In the genomic region with DNA sequence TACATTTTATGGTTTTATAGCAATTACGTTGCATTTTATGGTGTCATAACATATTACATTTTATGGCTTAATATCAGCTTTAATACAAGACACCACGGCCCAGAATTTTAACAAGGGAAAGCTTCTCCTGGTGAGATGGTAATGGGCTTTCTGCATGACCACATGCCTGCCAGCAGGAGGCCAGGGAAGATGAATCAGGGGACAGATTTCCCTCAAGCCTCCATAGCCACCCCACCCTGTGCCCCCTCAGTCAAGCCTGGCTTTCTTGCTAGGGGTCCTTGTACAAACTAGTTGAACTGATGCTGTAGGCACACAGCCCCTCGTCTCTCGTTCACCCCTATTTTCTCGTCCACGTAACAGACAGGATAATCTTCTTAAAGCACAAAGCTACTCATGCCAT, we compare ENCODE assay signal across 15 cellular contexts. TPM values are rescaled to one million over a fixed set of nuclear protein-coding genes. Genes with fewer than 3 reads are reported as not detected.
DNase-seq lines count a peak whose midpoint lies in the region; ATAC-seq and TF ChIP-seq lines count a peak whose summit lies in the region.
"Had no signal": no experiment of that assay in that cellular context is flagged by ENCODE, and none has a peak within 500 bp of the region (broad histone marks: within the 10 kb centered on the region; RNA-seq: fewer than 3 reads in every experiment).

No MANE protein-coding gene starts in this region.

- intact Hi-C loops in Right ventricle myocardium superior (cut with DNase I) = no loop called here
- intact Hi-C loops in right cardiac atrium (cut with DNase I) = no loop called here

- H3K9me3 ChIP-seq in right cardiac atrium (ENCODE audit: control insufficient read depth, low read length) = no peaks in the 10 kb centered on the region
- H3K9me3 ChIP-seq in smooth muscle cell (replicated peaks; ENCODE audit: low read depth) = no peaks in the 10 kb centered on the region
- H3K9me3 ChIP-seq: adrenal gland, SJCRH30 had no signal

- no peak overlapping the region for H3K27ac ChIP-seq in right cardiac atrium (ENCODE audit: low read length)
- no peak overlapping the region for H3K27ac ChIP-seq in smooth muscle cell (ENCODE audit: low read depth)
- H3K27ac ChIP-seq: adrenal gland, SJCRH30 had no signal

- H4K20me1 ChIP-seq in smooth muscle cell (ENCODE audit: low read depth) = no peaks in the 10 kb centered on the region

- H3K9ac ChIP-seq in smooth muscle cell (ENCODE audit: low read depth) = no peak overlapping the region

- H3K4me3 ChIP-seq in right cardiac atrium (ENCODE audit: low read length) (no peak overlapping the region), fibroblast of mammary gland (ENCODE audit: control insufficient read depth, low read depth, low read length) (no peak overlapping the region), smooth muscle cell (no peak overlapping the region)
- H3K4me3 ChIP-seq: adrenal gland, SJCRH30 had no signal

- H3K79me2 ChIP-seq in smooth muscle cell (ENCODE audit: low read depth) = no peaks in the 10 kb centered on the region

- peak; percentile 42 for ATAC-seq in Right ventricle myocardium superior (ENCODE audit: poor library complexity)
- no peak for ATAC-seq in right cardiac atrium
- no peak for ATAC-seq in HG03280 (IDR thresholded peaks at IDR 0.05; ENCODE audit: unreplicated experiment)
- no peak for ATAC-seq in GM19035 (IDR thresholded peaks at IDR 0.05; ENCODE audit: unreplicated experiment)

- WGBS in right cardiac atrium = 60% methylated on average over 6 of the region's 6 CpGs
- WGBS in smooth muscle cell (ENCODE audit: low lambda C conversion rate) = 70% methylated on average over 6 of the region's 6 CpGs

- TF ChIP-seq CTCF in fibroblast of mammary gland (conservative IDR thresholded peaks at IDR 0.05; ENCODE audit: control insufficient read depth, insufficient read depth, low read depth, low read length) = peak; percentile 9
- peak; percentile 40 for TF ChIP-seq CTCF in smooth muscle cell (IDR thresholded peaks at IDR 0.05; ENCODE audit: borderline replicate concordance, insufficient read depth, poor library complexity, severe bottlenecking)

- no peak overlapping the region for H3K4me2 ChIP-seq in smooth muscle cell

- H3K27me3 ChIP-seq in right cardiac atrium (ENCODE audit: control insufficient read depth, insufficient read depth) (no peaks in the 10 kb centered on the region), smooth muscle cell (ENCODE audit: low read depth) (no peaks in the 10 kb centered on the region)
- H3K27me3 ChIP-seq: adrenal gland, SJCRH30 had no signal

- peaks cover 3% of the 10 kb centered on the region for H3K4me1 ChIP-seq in right cardiac atrium (ENCODE audit: control insufficient read depth, insufficient read depth, low read length)
- H3K4me1 ChIP-seq in smooth muscle cell (ENCODE audit: low read depth) = no peaks in the 10 kb centered on the region
- H3K4me1 ChIP-seq: adrenal gland, SJCRH30 had no signal

- no peaks in the 10 kb centered on the region for H3K36me3 ChIP-seq in smooth muscle cell (ENCODE audit: low read depth)
- H3K36me3 ChIP-seq: adrenal gland, SJCRH30 had no signal

- H3F3A ChIP-seq in smooth muscle cell (ENCODE audit: low read depth) = no peaks in the 10 kb centered on the region

- no peak for DNase-seq in Right ventricle myocardium superior
- DNase-seq in right cardiac atrium = no peak
- peak; percentile 33 for DNase-seq in NCI-H748 treated with DMSO at 0.1 percent for 48 hours (lab: John Stamatoyannopoulos, UW)
- DNase-seq in fibroblast of mammary gland (ENCODE audit: low read depth) = no peak
- DNase-seq in smooth muscle cell (lab: John Stamatoyannopoulos, UW; ENCODE audit: unreplicated experiment) = no peak
- DNase-seq in NCI-H1436 (lab: John Stamatoyannopoulos, UW) = no peak
- DNase-seq: activated T-cell treated with anti-CD3 and anti-CD28 coated beads, Interleukin-2, amount 50 U/mL, for 1 hour; adrenal gland; GDM1; MV-4-11; NCI-H524 treated with DMSO at 0.1 percent for 48 hours; SJCRH30; stimulated activated CD4-positive, alpha-beta T cell treated with anti-CD3 and anti-CD28 coated beads, Interleukin-1b, Interleukin-23, amount 100 ng/mL, for 48 hours had no signal

- no peak overlapping the region for H2AFZ ChIP-seq in smooth muscle cell (ENCODE audit: low read depth)

RNA-seq across cellular contexts. Expression of gene HSPB8, which starts 56.6 kb away (rescaled TPM):
- total RNA-seq in Right ventricle myocardium superior = 529 TPM
- total RNA-seq in right cardiac atrium = 100 to 1,000 TPM; 452 to 572 (median 520) TPM
- polyA plus RNA-seq in right cardiac atrium = 567 TPM
- total RNA-seq in smooth muscle cell = 73.8 and 103 TPM in 2 replicates
- 38.4 and 78.8 TPM in 2 replicates for polyA plus RNA-seq in smooth muscle cell
